In the genomic region with DNA sequence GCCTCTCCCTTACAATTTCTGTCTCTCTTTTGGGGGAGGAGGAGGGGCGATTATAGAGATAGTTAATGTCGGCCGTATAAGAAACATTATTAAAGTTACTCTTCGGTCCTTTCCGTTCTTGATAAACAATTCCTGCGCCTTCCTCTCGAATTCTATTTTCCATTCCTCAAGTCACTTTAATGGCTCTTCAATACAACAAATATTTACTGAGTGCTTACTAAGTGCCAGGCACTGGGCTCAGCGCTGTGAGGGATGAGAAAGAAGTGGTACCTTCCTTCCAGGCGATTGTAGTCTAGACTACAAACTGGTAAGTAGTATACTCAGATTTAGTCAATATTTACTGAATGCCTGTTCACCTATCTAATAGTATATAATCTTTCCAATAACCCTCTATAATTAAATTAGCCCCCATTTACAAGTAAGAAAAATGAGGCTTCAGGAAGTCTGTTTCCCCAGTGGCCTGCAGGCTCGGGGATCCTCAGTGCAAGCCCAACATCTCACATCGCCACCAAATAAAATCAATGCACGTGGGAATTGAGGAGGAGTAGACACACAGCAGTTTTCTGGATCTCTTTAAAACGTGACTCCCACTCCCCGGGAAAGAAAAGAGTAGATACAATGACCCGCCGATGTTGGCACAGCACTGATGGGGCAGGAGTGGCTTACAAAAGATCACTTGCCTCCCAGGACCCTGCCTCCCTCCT, we compare ENCODE assay signal across 1 cellular context.
TF ChIP-seq lines count a peak whose summit lies in the region.

No MANE protein-coding gene starts in this region.

TF ChIP-seq in GM23338, 12 proteins besides CTCF, POLR2A, EP300 and RAD21:
- TF ChIP-seq POLR2AphosphoS5 (IDR thresholded peaks at IDR 0.05; ENCODE audit: low read depth) (no peak), ZNF114 (CRISPR knock-in tag; IDR thresholded peaks at IDR 0.05) (no peak), STAT1 (IDR thresholded peaks at IDR 0.05; ENCODE audit: unreplicated experiment) (no peak), JUNB (IDR thresholded peaks at IDR 0.05; ENCODE audit: unreplicated experiment) (no peak)
- TF ChIP-seq, protein P1, sequence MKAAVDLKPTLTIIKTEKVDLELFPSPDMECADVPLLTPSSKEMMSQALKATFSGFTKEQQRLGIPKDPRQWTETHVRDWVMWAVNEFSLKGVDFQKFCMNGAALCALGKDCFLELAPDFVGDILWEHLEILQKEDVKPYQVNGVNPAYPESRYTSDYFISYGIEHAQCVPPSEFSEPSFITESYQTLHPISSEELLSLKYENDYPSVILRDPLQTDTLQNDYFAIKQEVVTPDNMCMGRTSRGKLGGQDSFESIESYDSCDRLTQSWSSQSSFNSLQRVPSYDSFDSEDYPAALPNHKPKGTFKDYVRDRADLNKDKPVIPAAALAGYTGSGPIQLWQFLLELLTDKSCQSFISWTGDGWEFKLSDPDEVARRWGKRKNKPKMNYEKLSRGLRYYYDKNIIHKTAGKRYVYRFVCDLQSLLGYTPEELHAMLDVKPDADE (IDR thresholded peaks at IDR 0.05): no peak
- TF ChIP-seq, protein P2, sequence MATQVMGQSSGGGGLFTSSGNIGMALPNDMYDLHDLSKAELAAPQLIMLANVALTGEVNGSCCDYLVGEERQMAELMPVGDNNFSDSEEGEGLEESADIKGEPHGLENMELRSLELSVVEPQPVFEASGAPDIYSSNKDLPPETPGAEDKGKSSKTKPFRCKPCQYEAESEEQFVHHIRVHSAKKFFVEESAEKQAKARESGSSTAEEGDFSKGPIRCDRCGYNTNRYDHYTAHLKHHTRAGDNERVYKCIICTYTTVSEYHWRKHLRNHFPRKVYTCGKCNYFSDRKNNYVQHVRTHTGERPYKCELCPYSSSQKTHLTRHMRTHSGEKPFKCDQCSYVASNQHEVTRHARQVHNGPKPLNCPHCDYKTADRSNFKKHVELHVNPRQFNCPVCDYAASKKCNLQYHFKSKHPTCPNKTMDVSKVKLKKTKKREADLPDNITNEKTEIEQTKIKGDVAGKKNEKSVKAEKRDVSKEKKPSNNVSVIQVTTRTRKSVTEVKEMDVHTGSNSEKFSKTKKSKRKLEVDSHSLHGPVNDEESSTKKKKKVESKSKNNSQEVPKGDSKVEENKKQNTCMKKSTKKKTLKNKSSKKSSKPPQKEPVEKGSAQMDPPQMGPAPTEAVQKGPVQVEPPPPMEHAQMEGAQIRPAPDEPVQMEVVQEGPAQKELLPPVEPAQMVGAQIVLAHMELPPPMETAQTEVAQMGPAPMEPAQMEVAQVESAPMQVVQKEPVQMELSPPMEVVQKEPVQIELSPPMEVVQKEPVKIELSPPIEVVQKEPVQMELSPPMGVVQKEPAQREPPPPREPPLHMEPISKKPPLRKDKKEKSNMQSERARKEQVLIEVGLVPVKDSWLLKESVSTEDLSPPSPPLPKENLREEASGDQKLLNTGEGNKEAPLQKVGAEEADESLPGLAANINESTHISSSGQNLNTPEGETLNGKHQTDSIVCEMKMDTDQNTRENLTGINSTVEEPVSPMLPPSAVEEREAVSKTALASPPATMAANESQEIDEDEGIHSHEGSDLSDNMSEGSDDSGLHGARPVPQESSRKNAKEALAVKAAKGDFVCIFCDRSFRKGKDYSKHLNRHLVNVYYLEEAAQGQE (IDR thresholded peaks at IDR 0.05; ENCODE audit: unreplicated experiment): no peak
TF ChIP-seq in GM23338: peak in this region for 0.
